In genomic region chr7:149669121-149669818, GRCh38 we compare ENCODE assay signal across 10 cellular contexts.
DNase-seq lines count a peak whose midpoint lies in the region; ATAC-seq and TF ChIP-seq lines count a peak whose summit lies in the region.
"Had no signal": no experiment of that assay in that cellular context is flagged by ENCODE, and none has a peak within 500 bp of the region (broad histone marks: within the 10 kb centered on the region; RNA-seq: fewer than 3 reads in every experiment).

No MANE protein-coding gene starts in this region.

- H3K9me3 ChIP-seq in HEK293 (ENCODE audit: control insufficient read depth, insufficient read depth, low read depth, low read length) = no peaks in the 10 kb centered on the region
- no peaks in the 10 kb centered on the region for H3K9me3 ChIP-seq in lower lobe of right lung

- H3K36me3 ChIP-seq in HEK293 (ENCODE audit: control insufficient read depth in 2 of 2, insufficient read depth in 1 of 2, low read length in 2 of 2) (no peaks in the 10 kb centered on the region), lower lobe of right lung (no peaks in the 10 kb centered on the region)

- no peak for ATAC-seq in activated T-helper 17 cell treated with anti-CD3 and anti-CD28 coated beads, Interleukin-2, amount 50 U/mL, for 72 hours (replicated peaks)
- no peak for ATAC-seq in lower lobe of right lung

- peaks cover 4% of the 10 kb centered on the region for H3K4me1 Mint-ChIP-seq in activated T-helper 17 cell treated with anti-CD3 and anti-CD28 coated beads, Interleukin-2, amount 50 U/mL, for 72 hours
- H3K4me1 Mint-ChIP-seq in activated T-helper 2 cell treated with anti-CD3 and anti-CD28 coated beads, Interferon-gamma antibody, Interleukin-2, Interleukin-4, amounts not matched to agents 10 μg/mL and 5 μg/mL and 100 μg/mL, durations not matched to agents 14 hours and 24 hours and 36 hours (ENCODE audit: low read depth) = peaks cover 4% of the 10 kb centered on the region

- H3K4me1 ChIP-seq in HEK293 (ENCODE audit: control insufficient read depth, insufficient read depth, low read length) (no peaks in the 10 kb centered on the region), lower lobe of right lung (peaks cover 6% of the 10 kb centered on the region)

- no peaks in the 10 kb centered on the region for H3K36me3 Mint-ChIP-seq in activated T-helper 17 cell treated with anti-CD3 and anti-CD28 coated beads, Interleukin-2, amount 50 U/mL, for 72 hours (ENCODE audit: low read depth)
- H3K36me3 Mint-ChIP-seq in activated T-helper 2 cell treated with anti-CD3 and anti-CD28 coated beads, Interferon-gamma antibody, Interleukin-2, Interleukin-4, amounts not matched to agents 10 μg/mL and 5 μg/mL and 100 μg/mL, durations not matched to agents 14 hours and 24 hours and 36 hours (ENCODE audit: low read depth) = no peaks in the 10 kb centered on the region

- intact Hi-C loops in lower lobe of right lung (cut with DNase I) = no loop called here
- intact Hi-C loops in activated T-helper 2 cell treated with anti-CD3 and anti-CD28 coated beads, Interferon-gamma antibody, Interleukin-2, Interleukin-4, amounts not matched to agents 10 μg/mL and 5 μg/mL and 100 μg/mL, durations not matched to agents 14 hours and 24 hours and 36 hours (cut with micrococcal nuclease) = loop anchor here (1.0 kb wide), 1 partner anchor 73 kb away; no protein-coding TSS in a partner anchor
- intact Hi-C loops in head of caudate nucleus (cut with DNase I) = no loop called here

- H3K27me3 ChIP-seq in lower lobe of right lung (ENCODE audit: low read depth) = peaks cover under 1% of the 10 kb centered on the region

- H3K4me3 ChIP-seq in HEK293 (ENCODE audit: low read depth, low read length) (no peak overlapping the region), lower lobe of right lung (no peak overlapping the region)

- peak; percentile 41 for DNase-seq in DMS 273 treated with DMSO at 0.1 percent for 48 hours (lab: John Stamatoyannopoulos, UW)
- no peak for DNase-seq in lower lobe of right lung
- DNase-seq in NCI-H524 (lab: John Stamatoyannopoulos, UW) = no peak
- no peak for DNase-seq in activated T-helper 2 cell treated with anti-CD3 and anti-CD28 coated beads, Interferon-gamma antibody, Interleukin-2, Interleukin-4, amounts not matched to agents 10 μg/mL and 5 μg/mL and 100 μg/mL, durations not matched to agents 14 hours and 24 hours and 36 hours (ENCODE audit: low spot score)
- no peak for DNase-seq in head of caudate nucleus
- DNase-seq in NCI-H1105 treated with DMSO at 0.1 percent for 48 hours (lab: John Stamatoyannopoulos, UW) = no peak
- DNase-seq: H7 had no signal

- H3K4me3 Mint-ChIP-seq in activated T-helper 17 cell treated with anti-CD3 and anti-CD28 coated beads, Interleukin-2, amount 50 U/mL, for 72 hours = no peak overlapping the region
- no peak overlapping the region for H3K4me3 Mint-ChIP-seq in activated T-helper 2 cell treated with anti-CD3 and anti-CD28 coated beads, Interferon-gamma antibody, Interleukin-2, Interleukin-4, amounts not matched to agents 10 μg/mL and 5 μg/mL and 100 μg/mL, durations not matched to agents 14 hours and 24 hours and 36 hours (ENCODE audit: low read depth)
- H3K4me3 Mint-ChIP-seq: T-helper 1 cell treated with Interleukin-12 subunit alpha and Interleukin-12 subunit beta and Interleukin-4 antibody, amounts not matched to agents 30 μg/mL and 1 μg/mL, for 36 hours had no signal

- no peak overlapping the region for H3K27ac ChIP-seq in HEK293 (ENCODE audit: extremely low read depth, low read depth, low read length)
- H3K27ac ChIP-seq in lower lobe of right lung = no peak overlapping the region

- peak; percentile 11; the same call in 1 of the 2 replicates for TF ChIP-seq CTCF in HEK293 (tag by site-specific recombination; IDR thresholded peaks at IDR 0.05)
- TF ChIP-seq CTCF in lower lobe of right lung (IDR thresholded peaks at IDR 0.05) = peak; percentile 32

- H3K27ac Mint-ChIP-seq in activated T-helper 17 cell treated with anti-CD3 and anti-CD28 coated beads, Interleukin-2, amount 50 U/mL, for 72 hours = peak overlapping the region; percentile 22
- no peak overlapping the region for H3K27ac Mint-ChIP-seq in activated T-helper 2 cell treated with anti-CD3 and anti-CD28 coated beads, Interferon-gamma antibody, Interleukin-2, Interleukin-4, amounts not matched to agents 10 μg/mL and 5 μg/mL and 100 μg/mL, durations not matched to agents 14 hours and 24 hours and 36 hours
- H3K27ac Mint-ChIP-seq: T-helper 1 cell treated with Interleukin-12 subunit alpha and Interleukin-12 subunit beta and Interleukin-4 antibody, amounts not matched to agents 30 μg/mL and 1 μg/mL, for 36 hours had no signal

- peaks cover 45% of the 10 kb centered on the region for H3K27me3 Mint-ChIP-seq in activated T-helper 17 cell treated with anti-CD3 and anti-CD28 coated beads, Interleukin-2, amount 50 U/mL, for 72 hours
- peaks cover 57% of the 10 kb centered on the region for H3K27me3 Mint-ChIP-seq in activated T-helper 2 cell treated with anti-CD3 and anti-CD28 coated beads, Interferon-gamma antibody, Interleukin-2, Interleukin-4, amounts not matched to agents 10 μg/mL and 5 μg/mL and 100 μg/mL, durations not matched to agents 14 hours and 24 hours and 36 hours (ENCODE audit: low read depth)

- H3K9me3 Mint-ChIP-seq in activated T-helper 17 cell treated with anti-CD3 and anti-CD28 coated beads, Interleukin-2, amount 50 U/mL, for 72 hours = no peaks in the 10 kb centered on the region
- H3K9me3 Mint-ChIP-seq in activated T-helper 2 cell treated with anti-CD3 and anti-CD28 coated beads, Interferon-gamma antibody, Interleukin-2, Interleukin-4, amounts not matched to agents 10 μg/mL and 5 μg/mL and 100 μg/mL, durations not matched to agents 14 hours and 24 hours and 36 hours = no peaks in the 10 kb centered on the region
- H3K9me3 Mint-ChIP-seq: T-helper 1 cell treated with Interleukin-12 subunit alpha and Interleukin-12 subunit beta and Interleukin-4 antibody, amounts not matched to agents 30 μg/mL and 1 μg/mL, for 36 hours had no signal

- CTCF ChIA-PET in HEK293 (lab: Yijun Ruan, JAX) = interaction anchor here (1.0 to 1.1 kb wide), 3 partner anchors 8 to 72 kb away, joined by 3 read pairs; no protein-coding TSS in a partner anchor

- POLR2A ChIA-PET in HEK293 (lab: Yijun Ruan, JAX) = no interaction called here

TF ChIP-seq in HEK293, 187 proteins besides CTCF, POLR2A, EP300 and RAD21 (continues in another document):
- TF ChIP-seq ZNF2 (tag by site-specific recombination; IDR thresholded peaks at IDR 0.05) = 0 out of 2 replicates have a peak, but pooled peaks have one; percentile 27
- TF ChIP-seq ZNF426 (tag by site-specific recombination; IDR thresholded peaks at IDR 0.05) = no peak
- peak; percentile 80 for TF ChIP-seq ZBTB17 (tag by site-specific recombination; IDR thresholded peaks at IDR 0.05)
- TF ChIP-seq ZFHX2 (tag by site-specific recombination; conservative IDR thresholded peaks at IDR 0.05) = peak; percentile 46
- TF ChIP-seq ZNF169 (tag by site-specific recombination; IDR thresholded peaks at IDR 0.05) = no peak
- no peak for TF ChIP-seq ZNF18 (tag by site-specific recombination; IDR thresholded peaks at IDR 0.05)
- 0 out of 2 replicates have a peak, but pooled peaks have one; percentile 19 for TF ChIP-seq ZBTB20 (tag by site-specific recombination; IDR thresholded peaks at IDR 0.05)
- TF ChIP-seq ZNF600 (tag by site-specific recombination; IDR thresholded peaks at IDR 0.05) = no peak
- TF ChIP-seq ZNF843 (tag by site-specific recombination; IDR thresholded peaks at IDR 0.05) = no peak
- no peak for TF ChIP-seq ZNF776 (tag by site-specific recombination; IDR thresholded peaks at IDR 0.05; ENCODE audit: borderline replicate concordance)
- TF ChIP-seq ZNF16 (tag by site-specific recombination; IDR thresholded peaks at IDR 0.05; ENCODE audit: low read depth) = no peak
- TF ChIP-seq ZBTB7A (tag by site-specific recombination; IDR thresholded peaks at IDR 0.05; ENCODE audit: low read depth) = no peak
- peak; percentile 61 for TF ChIP-seq PRDM10 (tag by site-specific recombination; IDR thresholded peaks at IDR 0.05)
- peak; percentile 41 for TF ChIP-seq ZNF654 (tag by site-specific recombination; IDR thresholded peaks at IDR 0.05; ENCODE audit: low read depth)
